22 cellular contexts compared by ENCODE assay signal in the genomic region with DNA sequence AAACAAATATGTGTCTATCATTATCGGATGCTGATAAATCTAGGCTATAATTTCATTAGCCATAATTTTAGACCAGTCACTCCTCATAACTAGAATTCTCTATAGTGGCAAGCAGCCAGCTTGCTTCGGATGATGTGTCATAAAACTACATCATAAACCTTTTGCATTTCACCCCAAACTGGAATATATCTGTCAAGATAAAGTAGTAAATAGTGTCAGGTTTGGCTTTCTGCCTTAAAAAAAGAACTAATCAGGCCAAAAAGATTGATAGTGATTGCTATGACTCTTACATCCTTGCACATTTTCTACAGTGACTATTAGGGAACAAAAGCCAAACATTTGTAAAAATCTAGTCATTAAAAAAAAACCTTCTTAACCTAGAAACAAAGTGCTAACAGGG. TPM values are rescaled to one million over a fixed set of nuclear protein-coding genes. Genes with fewer than 3 reads are reported as not detected.
DNase-seq lines count a peak whose midpoint lies in the region; ATAC-seq and TF ChIP-seq lines count a peak whose summit lies in the region.
"Had no signal": no experiment of that assay in that cellular context is flagged by ENCODE, and none has a peak within 500 bp of the region (broad histone marks: within the 10 kb centered on the region; RNA-seq: fewer than 3 reads in every experiment).

No MANE protein-coding gene starts in this region.

- no peak overlapping the region for H3K4me2 ChIP-seq in mammary epithelial cell (ENCODE audit: insufficient read depth, low read depth, low read length)

- H3K4me1 Mint-ChIP-seq in MCF 10A (ENCODE audit: insufficient read depth, unreplicated experiment), result no peaks in the 10 kb centered on the region
- H3K4me1 Mint-ChIP-seq: CD8-positive, alpha-beta memory T cell had no signal

- no peak overlapping the region for H3K9ac ChIP-seq in mammary epithelial cell (ENCODE audit: insufficient read depth, low read length)

- 47% methylated on average over 2 of the region's 2 CpGs for WGBS in mammary epithelial cell (ENCODE audit: low coverage, missing lambda C conversion rate)

- in situ Hi-C loops in mammary epithelial cell (cut with MboI; ENCODE audit: low sequenced_read_pairs in 2 of 2) (no loop called here), astrocyte of the spinal cord (cut with HindIII; ENCODE audit: low sequenced_read_pairs) (no loop called here)

- no peaks in the 10 kb centered on the region for H3K36me3 Mint-ChIP-seq in MCF 10A (ENCODE audit: insufficient read depth, unreplicated experiment)
- H3K36me3 Mint-ChIP-seq: CD8-positive, alpha-beta memory T cell had no signal

- H3K9me3 ChIP-seq in mammary epithelial cell (replicated peaks; ENCODE audit: insufficient read depth, low read length) (peaks cover 5% of the 10 kb centered on the region), MG63 (no peaks in the 10 kb centered on the region)

- no peaks in the 10 kb centered on the region for H3K27me3 ChIP-seq in mammary epithelial cell (ENCODE audit: insufficient read depth, low read length)
- no peaks in the 10 kb centered on the region for H3K27me3 ChIP-seq in MG63

- no peak for ATAC-seq in GM18511 (IDR thresholded peaks at IDR 0.05; ENCODE audit: unreplicated experiment)

- CTCF ChIA-PET in MCF 10A (lab: Yijun Ruan, JAX), result no interaction called here
- CTCF ChIA-PET in mammary epithelial cell (lab: Charles Lee; ENCODE audit: low non-redundant PET), result no interaction called here

- H2AFZ ChIP-seq in mammary epithelial cell (ENCODE audit: low read depth, low read length), result no peak overlapping the region

- BruUV-seq in MCF 10A (replicated peaks; lab: Mats Ljungman, UMichigan), result no TSS peak
- no TSS peak for BruUV-seq in mammary epithelial cell (replicated peaks; lab: Mats Ljungman, UMichigan)

- no peak overlapping the region for H3K4me3 ChIP-seq in mammary epithelial cell (replicated peaks in 1 of 3; ENCODE audit: insufficient read depth in 1 of 3, low read depth in 2 of 3, low read length in 3 of 3)
- no peak overlapping the region for H3K4me3 ChIP-seq in astrocyte of the spinal cord (ENCODE audit: low read depth, low read length)
- H3K4me3 ChIP-seq in MG63, result no peak overlapping the region
- H3K4me3 ChIP-seq: SK-N-MC had no signal

- H3K36me3 ChIP-seq in mammary epithelial cell (ENCODE audit: insufficient read depth, low read length), result no peaks in the 10 kb centered on the region
- no peaks in the 10 kb centered on the region for H3K36me3 ChIP-seq in MG63

- no peaks in the 10 kb centered on the region for H4K20me1 ChIP-seq in mammary epithelial cell (ENCODE audit: insufficient read depth, low read length)

- no peak overlapping the region for H3K27ac Mint-ChIP-seq in MCF 10A (ENCODE audit: low read depth, unreplicated experiment)
- H3K27ac Mint-ChIP-seq: CD8-positive, alpha-beta memory T cell had no signal

- no peaks in the 10 kb centered on the region for H3K4me1 ChIP-seq in mammary epithelial cell (ENCODE audit: insufficient read depth, low read length)

- H3K4me3 Mint-ChIP-seq in MCF 10A (ENCODE audit: unreplicated experiment), result no peak overlapping the region
- H3K4me3 Mint-ChIP-seq: CD8-positive, alpha-beta memory T cell had no signal

- intact Hi-C loops in MCF 10A (cut with micrococcal nuclease), result no loop called here
- intact Hi-C loops in mammary epithelial cell (cut with micrococcal nuclease), result no loop called here

- DNase-seq in MCF 10A (ENCODE audit: unreplicated experiment) (peak; percentile 11), mammary epithelial cell (no peak), astrocyte of the spinal cord (ENCODE audit: low read depth, low spot score) (peak; percentile 10), left kidney (ENCODE audit: low read depth, low spot score) (peak; percentile 57), MG63 (no peak)
- no peak for DNase-seq in activated CD8-positive, alpha-beta memory T cell treated with anti-CD3 and anti-CD28 coated beads, Interleukin-2, amount 50 U/mL, for 4 hours
- no peak for DNase-seq in activated naive CD4-positive, alpha-beta T cell treated with Interleukin-2 at 50 U/mL for 16 hours
- DNase-seq: CD8-positive, alpha-beta memory T cell; DMS79; HCEC 1CT; IMR-90; Kasumi-1; MV-4-11; NCI-H1417; NCI-H187 treated with DMSO at 0.1 percent for 48 hours; NCI-H446; NCI-H69 had no signal

- dilution Hi-C loops in mammary epithelial cell (cut with HindIII; ENCODE audit: low sequenced_read_pairs), result no loop called here

- H3K79me2 ChIP-seq in mammary epithelial cell (ENCODE audit: insufficient read depth, low read length), result no peaks in the 10 kb centered on the region

- TF ChIP-seq CTCF in MCF 10A (IDR thresholded peaks at IDR 0.05; ENCODE audit: unreplicated experiment), result no peak
- no peak for TF ChIP-seq CTCF in mammary epithelial cell (conservative IDR thresholded peaks at IDR 0.05 in 1 of 2, IDR thresholded peaks at IDR 0.05 in 1 of 2; ENCODE audit: extremely low read depth in 1 of 2, insufficient read depth in 1 of 2, low read depth in 1 of 2, low read length in 2 of 2)
- TF ChIP-seq CTCF in astrocyte of the spinal cord (IDR thresholded peaks at IDR 0.05; ENCODE audit: low read depth, low read length), result no peak

- no peak overlapping the region for H3K27ac ChIP-seq in mammary epithelial cell (ENCODE audit: insufficient read depth, low read depth, low read length)
- H3K27ac ChIP-seq: 22Rv1, SK-N-MC had no signal

- no peaks in the 10 kb centered on the region for H3K9me3 Mint-ChIP-seq in MCF 10A (ENCODE audit: unreplicated experiment)
- H3K9me3 Mint-ChIP-seq: CD8-positive, alpha-beta memory T cell had no signal

- no peaks in the 10 kb centered on the region for H3K27me3 Mint-ChIP-seq in MCF 10A (ENCODE audit: insufficient read depth, unreplicated experiment)

- POLR2A ChIA-PET in MCF 10A (lab: Yijun Ruan, JAX), result no interaction called here

RNA-seq across cellular contexts. Expression of a gene that starts 51.0 kb away (rescaled TPM):
- total RNA-seq in MCF 10A (2022), result not detected in 2 replicates
- not detected for total RNA-seq in mammary epithelial cell
- not detected for polyA plus RNA-seq in mammary epithelial cell
- not detected for polyA minus RNA-seq in mammary epithelial cell
- not detected in 2 replicates for total RNA-seq in MG63 (2014; rRNA removed; shearing (Covaris generic); ENCODE audit: low replicate concordance)
- total RNA-seq: CD8-positive, alpha-beta memory T cell; HT-29; IMR-90 had no signal
- polyA plus RNA-seq: BJ; CD8-positive, alpha-beta memory T cell; IMR-90 had no signal

Comparison
In these comparisons a context has a peak if more than half of its experiments do, and no peak if none do; other contexts are left out.
1. DNase-seq: peak in MCF 10A (single experiment), astrocyte of the spinal cord (single experiment) and left kidney (single experiment); none in mammary epithelial cell (single experiment), MG63 (single experiment), activated CD8-positive, alpha-beta memory T cell treated with anti-CD3 and anti-CD28 coated beads, Interleukin-2, amount 50 U/mL, for 4 hours (single experiment) and activated naive CD4-positive, alpha-beta T cell treated with Interleukin-2 at 50 U/mL for 16 hours (single experiment).